In genomic region chr9:17137576-17137975, GRCh38 we compare ENCODE assay signal across 11 cellular contexts.
"Had no signal": no experiment of that assay in that cellular context is flagged by ENCODE, and none has a peak within 500 bp of the region (broad histone marks: within the 10 kb centered on the region; RNA-seq: fewer than 3 reads in every experiment).

No MANE protein-coding gene starts in this region.

- H3K4me3 ChIP-seq: esophagus squamous epithelium, lower lobe of right lung, skin epidermis had no signal

- DNase-seq: activated CD4-positive, alpha-beta T cell treated with anti-CD3 and anti-CD28 coated beads, Interleukin-2, amount 50 U/mL, for 4 hours; activated CD4-positive, CD25-positive, alpha-beta regulatory T cell treated with anti-CD3 and anti-CD28 coated beads, Interleukin-2, amount 50 U/mL, for 72 hours; activated naive CD4-positive, alpha-beta T cell treated with anti-CD3 and anti-CD28 coated beads, Interleukin-2, amount 50 U/mL, for 16 hours; activated T-cell treated with anti-CD3 and anti-CD28 coated beads, Interleukin-2, amount 50 U/mL, for 1 hour; amygdala; esophagus squamous epithelium; hypothalamus; lower lobe of right lung; midbrain; T-helper 9 cell had no signal
